21 cellular contexts compared by ENCODE assay signal in genomic region chr18:9557250-9557943, GRCh38.
"Had no signal": no experiment of that assay in that cellular context is flagged by ENCODE, and none has a peak within 500 bp of the region (broad histone marks: within the 10 kb centered on the region; RNA-seq: fewer than 3 reads in every experiment).

No MANE protein-coding gene starts in this region.

- H3K27me3 ChIP-seq: testis, uterus had no signal

- H3K4me1 ChIP-seq: testis, uterus had no signal

- H3K9me3 ChIP-seq: testis, uterus had no signal

- ATAC-seq: activated CD4-positive, CD25-positive, alpha-beta regulatory T cell treated with anti-CD3 and anti-CD28 coated beads, Interleukin-2, amount 50 U/mL, for 24 hours; activated naive CD8-positive, alpha-beta T cell treated with anti-CD3 and anti-CD28 coated beads, Interleukin-2, amount 50 U/mL, for 24 hours; left ventricle myocardium superior; stimulated activated naive B cell treated with anti-CD40 and anti-IgM and Interleukin-4, amounts not matched to agents 10 μg/mL and 1 μg/mL and 100 μg/mL, for 72 hours had no signal

- H3K4me3 ChIP-seq: testis, uterus had no signal

- DNase-seq: activated CD4-positive, alpha-beta memory T cell treated with anti-CD3 and anti-CD28 coated beads, Interleukin-2, amount 10 ng/mL, durations not matched to agents 7 days and 5 days; activated CD4-positive, alpha-beta T cell treated with anti-CD3 and anti-CD28 coated beads, Interleukin-2, amount 10 ng/mL, durations not matched to agents 24 days and 14 days; activated gamma-delta T cell; activated naive CD4-positive, alpha-beta T cell treated with anti-CD3 and anti-CD28 coated beads, Interleukin-2, amount 50 U/mL, for 16 hours; activated naive CD8-positive, alpha-beta T cell treated with anti-CD3 and anti-CD28 coated beads, Interleukin-2, amount 50 U/mL, for 24 hours; activated T-cell treated with anti-CD3 and anti-CD28 coated beads for 4 hours; anterior cingulate cortex; central memory CD4-positive, alpha-beta T cell; effector memory CD4-positive, alpha-beta T cell; kidney glomerular epithelial cell; left ventricle myocardium superior; mesendoderm; naive B cell; stimulated activated CD4-positive, alpha-beta T cell treated with anti-CD3 and anti-CD28 coated beads, Interleukin-2, amount 100 ng/mL, for 48 hours; stimulated activated CD8-positive, alpha-beta memory T cell treated with anti-CD3 and anti-CD28 coated beads, Interleukin-4, amount 100 ng/mL, for 48 hours; stimulated activated naive B cell treated with anti-CD40 and anti-IgM and Interleukin-4, amounts not matched to agents 10 μg/mL and 1 μg/mL and 100 μg/mL, for 72 hours; testis; trophoblast cell; uterus had no signal

- H3K36me3 ChIP-seq: uterus had no signal

- H3K27ac ChIP-seq: testis, uterus, VCaP had no signal
